In genomic region chr16:69182730-69183416, GRCh38 we compare ENCODE assay signal across 18 cellular contexts. TPM values are rescaled to one million over a fixed set of nuclear protein-coding genes. Genes with fewer than 3 reads are reported as not detected.
A peak's percentile ranks its signal among the peaks of the same experiment; 100 is the strongest.
DNase-seq lines count a peak whose midpoint lies in the region; FAIRE-seq and TF ChIP-seq lines count a peak whose summit lies in the region.
"Had no signal": no experiment of that assay in that cellular context is flagged by ENCODE, and none has a peak within 500 bp of the region (broad histone marks: within the 10 kb centered on the region; RNA-seq: fewer than 3 reads in every experiment).

No MANE protein-coding gene starts in this region.

- peak overlapping the region; percentile 20 to 57 (median 21) for H3K9ac ChIP-seq in skeletal muscle tissue (ENCODE audit: low read depth in 1 of 3, low read length in 3 of 3)

- H3K4me3 ChIP-seq in bronchial epithelial cell (ENCODE audit: low read depth, low read length) (no peak overlapping the region), skeletal muscle tissue (ENCODE audit: low read length in 3 of 3) (peak overlapping the region in 2 of 3 donors; percentile 29 to 35)
- H3K4me3 ChIP-seq: lung, spleen, transverse colon had no signal

- H3K27me3 ChIP-seq in bronchial epithelial cell (ENCODE audit: control insufficient read depth, insufficient read depth, low read length) (no peaks in the 10 kb centered on the region), skeletal muscle tissue (ENCODE audit: control insufficient read depth in 3 of 3, insufficient read depth in 3 of 3, low read length in 3 of 3) (no peaks in the 10 kb centered on the region)
- H3K27me3 ChIP-seq: spleen, transverse colon had no signal

- no peaks in the 10 kb centered on the region for H3K9me3 ChIP-seq in skeletal muscle tissue (ENCODE audit: control insufficient read depth in 3 of 3, low read length in 3 of 3)
- H3K9me3 ChIP-seq: spleen, transverse colon had no signal

- no peak overlapping the region for H3K27ac ChIP-seq in skeletal muscle tissue (ENCODE audit: low read depth, low read length)
- H3K27ac ChIP-seq: spleen, transverse colon had no signal

- H3K36me3 ChIP-seq in bronchial epithelial cell (ENCODE audit: control insufficient read depth, insufficient read depth, low read length): no peaks in the 10 kb centered on the region
- H3K36me3 ChIP-seq in skeletal muscle tissue (ENCODE audit: control insufficient read depth in 3 of 3, insufficient read depth in 3 of 3, low read length in 3 of 3): no peaks in the 10 kb centered on the region
- H3K36me3 ChIP-seq: spleen, transverse colon had no signal

- no peak for TF ChIP-seq CTCF in bronchial epithelial cell (IDR thresholded peaks at IDR 0.05; ENCODE audit: insufficient read depth, low read length, severe bottlenecking)

- DNase-seq in NCI-H1417 (lab: John Stamatoyannopoulos, UW) (peak; percentile 38 to 72 (median 53)), NCI-H1417 treated with DMSO at 0.1 percent for 48 hours (lab: John Stamatoyannopoulos, UW) (no peak), NCI-H2227 (lab: John Stamatoyannopoulos, UW; ENCODE audit: unreplicated experiment) (peak; percentile 31), bronchial epithelial cell (ENCODE audit: low read depth) (peak; percentile 67), LoVo (ENCODE audit: low spot score) (no peak), AG20443 (ENCODE audit: low spot score) (no peak), AG08395 (ENCODE audit: low spot score) (no peak)
- DNase-seq: activated naive CD4-positive, alpha-beta T cell treated with anti-CD3 and anti-CD28 coated beads, Interleukin-2, amount 10 ng/mL, durations not matched to agents 7 days and 5 days; Calu3; erythroblast; NCI-H187; OCI-M1; spleen; T-helper 17 cell; transverse colon had no signal

- peaks cover 22 to 29% (median 23%) of the 10 kb centered on the region in 3 donors for H3K4me1 ChIP-seq in skeletal muscle tissue (ENCODE audit: control insufficient read depth in 3 of 3, insufficient read depth in 3 of 3, low read length in 3 of 3)

- no peak for FAIRE-seq in bronchial epithelial cell (lab: Jason Lieb, UNC)
- FAIRE-seq: A204.1 had no signal

RNA-seq across cellular contexts. Expression of gene SNTB2, which starts 4.1 kb away (rescaled TPM):
- 10.5 and 24.3 TPM in 2 replicates for total RNA-seq in bronchial epithelial cell
- total RNA-seq in skeletal muscle tissue: 24.5 TPM

RNA-seq across cellular contexts. Expression of gene UTP4, which starts 50.4 kb away (rescaled TPM):
- 12.8 and 21.9 TPM in 2 replicates for total RNA-seq in bronchial epithelial cell
- total RNA-seq in skeletal muscle tissue: 18.3 TPM

RNA-seq across cellular contexts. Expression of gene CHTF8, which starts 50.5 kb away (rescaled TPM):
- 34.8 and 42.0 TPM in 2 replicates for total RNA-seq in bronchial epithelial cell
- total RNA-seq in skeletal muscle tissue: 32.4 TPM

Comparison
In these comparisons a context has a peak if more than half of its experiments do, and no peak if none do; other contexts are left out.
1. DNase-seq: peak in NCI-H1417 (3 of 3), NCI-H2227 (single experiment) and bronchial epithelial cell (single experiment); none in NCI-H1417 treated with DMSO at 0.1 percent for 48 hours (single experiment), LoVo (single experiment), AG20443 (single experiment) and AG08395 (single experiment).